Comparison of ENCODE assay signal across 8 cellular contexts in the genomic region with DNA sequence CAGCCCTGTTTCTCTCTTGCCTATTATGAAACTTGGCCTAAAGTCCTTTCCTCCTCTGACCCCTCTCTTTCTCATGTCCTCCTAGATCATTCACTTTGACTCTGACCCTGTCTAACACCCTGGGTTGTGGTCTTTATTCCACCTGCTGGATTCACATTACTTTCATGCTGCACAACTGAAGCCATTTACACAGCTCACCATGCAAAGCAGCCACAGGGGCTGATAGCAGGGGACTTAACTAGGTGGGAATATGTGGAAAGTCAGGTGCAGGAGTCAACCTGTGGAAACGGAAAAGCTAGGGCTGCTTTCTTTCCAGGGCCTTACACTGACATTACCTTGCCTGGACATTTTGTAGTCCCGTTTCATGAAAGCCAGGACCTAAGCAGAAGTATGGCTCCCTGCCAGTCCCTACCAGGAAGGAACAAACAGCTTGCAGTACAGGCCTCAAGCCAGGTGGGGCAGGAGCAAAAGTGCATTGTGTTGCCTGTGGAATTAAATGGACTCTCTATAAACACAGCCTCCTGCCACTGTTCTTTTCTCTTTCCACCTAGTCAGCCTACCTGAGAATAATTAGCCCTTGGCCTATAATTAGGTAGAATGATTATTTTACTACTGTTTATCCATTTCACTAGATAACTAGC. TPM values are rescaled to one million over a fixed set of nuclear protein-coding genes. Genes with fewer than 3 reads are reported as not detected.
A peak's percentile ranks its signal among the peaks of the same experiment; 100 is the strongest.
DNase-seq lines count a peak whose midpoint lies in the region; ATAC-seq and TF ChIP-seq lines count a peak whose summit lies in the region.
"Had no signal": no experiment of that assay in that cellular context is flagged by ENCODE, and none has a peak within 500 bp of the region (broad histone marks: within the 10 kb centered on the region; RNA-seq: fewer than 3 reads in every experiment).

No MANE protein-coding gene starts in this region.

- POLR2A ChIA-PET in IMR-90 (lab: Charles Lee; ENCODE audit: unreplicated experiment) = no interaction called here

- H3K27me3 Mint-ChIP-seq in naive B cell = peaks cover 8 to 34% (median 33%) of the 10 kb centered on the region in 3 donors
- H3K27me3 Mint-ChIP-seq in natural killer cell treated with Interleukin-12 subunit alpha and Interleukin-12 subunit beta and Interleukin-15 and Interleukin-18, amount 100 ng/mL, for 72 hours = peaks cover 3 to 6% of the 10 kb centered on the region in 2 donors
- H3K27me3 Mint-ChIP-seq: T-cell had no signal

- no peak overlapping the region for H2BK120ac ChIP-seq in IMR-90 (ENCODE audit: low read depth, low read length)

- no peaks in the 10 kb centered on the region for H3K36me3 ChIP-seq in IMR-90 (ENCODE audit: control insufficient read depth, insufficient read depth, low read length)

- H3K4me3 ChIP-seq in IMR-90 (ENCODE audit: insufficient read depth, low read depth, low read length) (no peak overlapping the region), epithelial cell of esophagus (ENCODE audit: low read length) (no peak overlapping the region)

- dilution Hi-C loops in IMR-90 (cut with HindIII; ENCODE audit: low sequenced_read_pairs, unreplicated experiment) = no loop called here

- no peaks in the 10 kb centered on the region for H3K4me1 Mint-ChIP-seq in naive B cell
- H3K4me1 Mint-ChIP-seq in natural killer cell treated with Interleukin-12 subunit alpha and Interleukin-12 subunit beta and Interleukin-15 and Interleukin-18, amount 100 ng/mL, for 72 hours (ENCODE audit: low read depth in 2 of 2) = peaks cover 0 to 5% of the 10 kb centered on the region in 2 donors
- H3K4me1 Mint-ChIP-seq: T-cell had no signal

- BruUV-seq in IMR-90 (replicated peaks; lab: Mats Ljungman, UMichigan) = no TSS peak

- in situ Hi-C loops in IMR-90 (cut with MboI; ENCODE audit: low sequenced_read_pairs) = no loop called here

- H3K9me1 ChIP-seq in IMR-90 (ENCODE audit: insufficient read depth, low read length) = peaks cover 4% of the 10 kb centered on the region; the same call in 1 of the 2 replicates

- ATAC-seq in IMR-90 (ENCODE audit: low read depth) (no peak; the same call in 1 of the 2 replicates), naive B cell (ENCODE audit: low read depth in 2 of 2) (peak; percentile 62 to 76), HG03095 (IDR thresholded peaks at IDR 0.05; ENCODE audit: unreplicated experiment) (no peak)
- no peak for ATAC-seq in natural killer cell treated with Interleukin-12 subunit alpha and Interleukin-12 subunit beta and Interleukin-15 and Interleukin-18, amount 100 ng/mL, for 72 hours

- H3K9ac ChIP-seq in IMR-90 (ENCODE audit: low read depth, low read length) = no peak overlapping the region

- no peaks in the 10 kb centered on the region for H3K9me3 Mint-ChIP-seq in naive B cell
- no peaks in the 10 kb centered on the region for H3K9me3 Mint-ChIP-seq in natural killer cell treated with Interleukin-12 subunit alpha and Interleukin-12 subunit beta and Interleukin-15 and Interleukin-18, amount 100 ng/mL, for 72 hours
- H3K9me3 Mint-ChIP-seq: T-cell had no signal

- CTCF ChIA-PET in IMR-90 (lab: Yijun Ruan, JAX) = no interaction called here

- H3K36me3 Mint-ChIP-seq in naive B cell = no peaks in the 10 kb centered on the region
- no peaks in the 10 kb centered on the region for H3K36me3 Mint-ChIP-seq in natural killer cell treated with Interleukin-12 subunit alpha and Interleukin-12 subunit beta and Interleukin-15 and Interleukin-18, amount 100 ng/mL, for 72 hours

- intact Hi-C loops in IMR-90 (cut with micrococcal nuclease) = no loop called here

- peaks cover 3% of the 10 kb centered on the region; the same call in 1 of the 2 replicates for H4K20me1 ChIP-seq in IMR-90 (ENCODE audit: insufficient read depth, low read length)

- H3K27ac Mint-ChIP-seq in naive B cell = no peak overlapping the region
- H3K27ac Mint-ChIP-seq in natural killer cell treated with Interleukin-12 subunit alpha and Interleukin-12 subunit beta and Interleukin-15 and Interleukin-18, amount 100 ng/mL, for 72 hours = no peak overlapping the region
- H3K27ac Mint-ChIP-seq: T-cell had no signal

- H3K14ac ChIP-seq in IMR-90 (replicated peaks; ENCODE audit: low read depth, low read length) = no peak overlapping the region

- H3K18ac ChIP-seq in IMR-90 (ENCODE audit: low read depth, low read length) = no peak overlapping the region

- TF ChIP-seq CTCF in IMR-90 (conservative IDR thresholded peaks at IDR 0.05; ENCODE audit: low read depth, low read length) (no peak), epithelial cell of esophagus (IDR thresholded peaks at IDR 0.05; ENCODE audit: insufficient read depth, low read depth, low read length, missing control alignments) (peak; percentile 69)

- H2BK15ac ChIP-seq in IMR-90 (ENCODE audit: low read depth, low read length) = no peak overlapping the region

- no peak for TF ChIP-seq RAD21 in IMR-90 (IDR thresholded peaks at IDR 0.05; ENCODE audit: low read length)

- H3K56ac ChIP-seq in IMR-90 (ENCODE audit: extremely low read depth, insufficient read depth, low read length) = no peak overlapping the region

- H2BK5ac ChIP-seq in IMR-90 (ENCODE audit: low read depth, low read length, poor library complexity, severe bottlenecking) = no peak overlapping the region

- 0 out of 2 replicates have a peak, but pooled peaks cover 2% of the 10 kb centered on the region for H3K4me1 ChIP-seq in IMR-90 (ENCODE audit: control insufficient read depth, insufficient read depth, low read length)

- H3K79me1 ChIP-seq in IMR-90 (ENCODE audit: low read depth in 1 of 2, low read length in 2 of 2) = peaks cover 4 to 14% of the 10 kb centered on the region in 2 experiments; a peak in 1 of 4 replicates

- H4K8ac ChIP-seq in IMR-90 (ENCODE audit: low read depth in 2 of 2, low read length in 2 of 2) = no peak overlapping the region

- no peak overlapping the region for H2AK9ac ChIP-seq in IMR-90 (replicated peaks; ENCODE audit: low read depth, low read length, poor library complexity)

- H2BK20ac ChIP-seq in IMR-90 (ENCODE audit: low read depth, low read length) = no peak overlapping the region

- H3K9me3 ChIP-seq in IMR-90 (ENCODE audit: control insufficient read depth, insufficient read depth, low read length) = no peaks in the 10 kb centered on the region

- H3K27ac ChIP-seq in IMR-90 (ENCODE audit: insufficient read depth, low read length) = no peak overlapping the region

- H3K23ac ChIP-seq in IMR-90 (ENCODE audit: low read depth, low read length) = no peak overlapping the region

- no peak overlapping the region for H2AFZ ChIP-seq in IMR-90 (replicated peaks; ENCODE audit: low read length, poor library complexity)

- no peak overlapping the region for H3K4me3 Mint-ChIP-seq in naive B cell
- H3K4me3 Mint-ChIP-seq in natural killer cell treated with Interleukin-12 subunit alpha and Interleukin-12 subunit beta and Interleukin-15 and Interleukin-18, amount 100 ng/mL, for 72 hours = no peak overlapping the region
- H3K4me3 Mint-ChIP-seq: T-cell had no signal

- no peak overlapping the region for H3K4ac ChIP-seq in IMR-90 (ENCODE audit: low read depth, low read length)

- no peaks in the 10 kb centered on the region; the same call in 1 of the 2 replicates for H3K27me3 ChIP-seq in IMR-90 (ENCODE audit: control insufficient read depth, insufficient read depth, low read length)

- H4K91ac ChIP-seq in IMR-90 (ENCODE audit: insufficient read depth, low read depth, low read length) = no peak overlapping the region

- WGBS in IMR-90 (ENCODE audit: extremely low coverage in 2 of 2, insufficient read length in 1 of 2), 2 experiments = no CpG with 5 or more reads among the region's 2 CpGs

- no peak overlapping the region for H3K4me2 ChIP-seq in IMR-90 (ENCODE audit: low read depth, low read length)

- peak; percentile 17 for DNase-seq in ELF-1 (ENCODE audit: low read depth, low spot score)
- DNase-seq in IMR-90 = peak; percentile 36
- peak; percentile 47 for DNase-seq in RKO (ENCODE audit: low spot score)
- DNase-seq in epithelial cell of esophagus (ENCODE audit: low read depth) = peak; percentile 64
- no peak for DNase-seq in naive B cell
- DNase-seq in natural killer cell treated with Interleukin-12 subunit alpha and Interleukin-12 subunit beta and Interleukin-15 and Interleukin-18, amount 100 ng/mL, for 72 hours (ENCODE audit: low spot score) = no peak

- TF ChIP-seq POLR2A in IMR-90 (IDR thresholded peaks at IDR 0.05; ENCODE audit: low read depth, low read length) = no peak

- H2AK5ac ChIP-seq in IMR-90 (ENCODE audit: low read depth, low read length) = no peak overlapping the region

- no peak overlapping the region for H4K5ac ChIP-seq in IMR-90 (ENCODE audit: low read depth, low read length)

TF ChIP-seq in IMR-90, 13 proteins besides CTCF, POLR2A, EP300 and RAD21:
- no peak for TF ChIP-seq BHLHE40 (IDR thresholded peaks at IDR 0.05; ENCODE audit: low read depth, low read length)
- TF ChIP-seq CEBPB (IDR thresholded peaks at IDR 0.05; ENCODE audit: low read depth, low read length) = no peak
- TF ChIP-seq MXI1 (IDR thresholded peaks at IDR 0.05; ENCODE audit: borderline replicate concordance, low read depth, low read length) = no peak
- TF ChIP-seq MAFK (IDR thresholded peaks at IDR 0.05; ENCODE audit: low read depth, low read length) = no peak
- no peak for TF ChIP-seq SMC3 (IDR thresholded peaks at IDR 0.05; ENCODE audit: low read depth, low read length)

RNA-seq across cellular contexts. Expression of gene MAPRE3, which starts 11.8 kb away (rescaled TPM):
- total RNA-seq in IMR-90 (2012; rRNA removed) = 1.8 and 2.5 TPM in 2 replicates
- polyA plus RNA-seq in IMR-90 (2012; rRNA removed) (17.3 and 20.3 TPM in 2 replicates), naive B cell (ENCODE audit: low read depth in 6 of 6) (1 to 10 TPM; 1.2 to 4.2 (median 1.4) TPM)
- 12.4 and 18.6 TPM in 2 replicates for polyA plus RNA-seq in IMR-90 (2012; cell fraction: cytosol; rRNA removed)
- 75.6 and 82.1 TPM in 2 replicates for polyA plus RNA-seq in IMR-90 (2012; cell fraction: nucleus; rRNA removed; ENCODE audit: low replicate concordance)
- 10 to 100 TPM in 1 of 2 donors, 1 to 10 TPM in 1; 5.7 to 10.0 TPM for total RNA-seq in natural killer cell treated with Interleukin-12 subunit alpha and Interleukin-12 subunit beta and Interleukin-15 and Interleukin-18, amount 100 ng/mL, for 72 hours

RNA-seq across cellular contexts. Expression of gene TMEM214, which starts 50.5 kb away (rescaled TPM):
- total RNA-seq in IMR-90 (2012; rRNA removed) = 31.7 and 32.1 TPM in 2 replicates
- polyA plus RNA-seq in IMR-90 (2012; rRNA removed) (121 and 132 TPM in 2 replicates), naive B cell (ENCODE audit: low read depth in 6 of 6) (10 to 100 TPM; 16.6 to 32.9 (median 24.6) TPM)
- 47.0 and 97.1 TPM in 2 replicates for polyA plus RNA-seq in IMR-90 (2012; cell fraction: cytosol; rRNA removed)
- polyA plus RNA-seq in IMR-90 (2012; cell fraction: nucleus; rRNA removed; ENCODE audit: low replicate concordance) = 273 and 440 TPM in 2 replicates
- 100 to 1,000 TPM; 132 to 176 TPM for total RNA-seq in natural killer cell treated with Interleukin-12 subunit alpha and Interleukin-12 subunit beta and Interleukin-15 and Interleukin-18, amount 100 ng/mL, for 72 hours

Comparison
In these comparisons a context has a peak if more than half of its experiments do, and no peak if none do; other contexts are left out.
1. DNase-seq: peak in ELF-1 (single experiment), IMR-90 (single experiment), RKO (single experiment) and epithelial cell of esophagus (single experiment); none in naive B cell (single experiment) and natural killer cell treated with Interleukin-12 subunit alpha and Interleukin-12 subunit beta and Interleukin-15 and Interleukin-18, amount 100 ng/mL, for 72 hours (single experiment).
2. ATAC-seq: peak in naive B cell (2 of 2); none in IMR-90 (single experiment), natural killer cell treated with Interleukin-12 subunit alpha and Interleukin-12 subunit beta and Interleukin-15 and Interleukin-18, amount 100 ng/mL, for 72 hours (0 of 2) and HG03095 (single experiment).